11 cellular contexts compared by ENCODE assay signal in genomic region chr21:33022828-33023573, GRCh38. TPM values are rescaled to one million over a fixed set of nuclear protein-coding genes. Genes with fewer than 3 reads are reported as not detected.
DNase-seq lines count a peak whose midpoint lies in the region; ATAC-seq and TF ChIP-seq lines count a peak whose summit lies in the region.
"Had no signal": no experiment of that assay in that cellular context is flagged by ENCODE, and none has a peak within 500 bp of the region (broad histone marks: within the 10 kb centered on the region; RNA-seq: fewer than 3 reads in every experiment).

No MANE protein-coding gene starts in this region.

- TF ChIP-seq POLR2A in suprapubic skin (IDR thresholded peaks at IDR 0.05) = no peak

- CTCF ChIA-PET in WTC11 (lab: Charles Lee) = interaction anchor here (1.0 to 4.7 kb wide), 7 partner anchors 12 to 174 kb away, joined by 3 to 23 read pairs (median 7); no protein-coding TSS in a partner anchor

- no peak for TF ChIP-seq CTCF in left ventricle myocardium inferior (IDR thresholded peaks at IDR 0.05; ENCODE audit: borderline replicate concordance)
- no peak for TF ChIP-seq CTCF in WTC11 (IDR thresholded peaks at IDR 0.05)
- no peak for TF ChIP-seq CTCF in suprapubic skin (IDR thresholded peaks at IDR 0.05)

- peak overlapping the region; percentile 77 for H3K4me3 Mint-ChIP-seq in WTC11

- H3K27ac Mint-ChIP-seq in WTC11 = no peak overlapping the region

- peaks cover 100% of the 10 kb centered on the region for H3K27me3 ChIP-seq in left ventricle myocardium inferior (ENCODE audit: low read depth)
- peaks cover 100% of the 10 kb centered on the region for H3K27me3 ChIP-seq in suprapubic skin
- peaks cover 4% of the 10 kb centered on the region for H3K27me3 ChIP-seq in right cardiac atrium (ENCODE audit: control insufficient read depth, insufficient read depth)

- H3K27ac ChIP-seq in left ventricle myocardium inferior (replicated peaks) = no peak overlapping the region
- no peak overlapping the region for H3K27ac ChIP-seq in suprapubic skin
- no peak overlapping the region for H3K27ac ChIP-seq in right cardiac atrium (ENCODE audit: low read length)
- H3K27ac ChIP-seq: spleen had no signal

- no peak for TF ChIP-seq EP300 in suprapubic skin (IDR thresholded peaks at IDR 0.05)

- peaks cover 55% of the 10 kb centered on the region for H3K4me1 Mint-ChIP-seq in WTC11

- DNase-seq in left ventricle myocardium inferior = no peak
- no peak for DNase-seq in cardiac septum (ENCODE audit: low spot score)
- no peak for DNase-seq in WTC11 (ENCODE audit: low spot score)
- DNase-seq in islet precursor cell = peak; percentile 54
- no peak for DNase-seq in suprapubic skin (ENCODE audit: low spot score in 2 of 2)
- no peak for DNase-seq in NK-92 (lab: John Stamatoyannopoulos, UW; ENCODE audit: unreplicated experiment)
- no peak for DNase-seq in NCI-H2171 treated with DMSO at 0.1 percent for 48 hours (lab: John Stamatoyannopoulos, UW)
- no peak for DNase-seq in right cardiac atrium
- DNase-seq: NK-92 treated with Interleukin-12 subunit alpha and Interleukin-12 subunit beta, amount 100 ng/mL, for 24 hours; spleen had no signal

- peaks cover 59% of the 10 kb centered on the region for H3K4me1 ChIP-seq in left ventricle myocardium inferior
- peaks cover 63% of the 10 kb centered on the region for H3K4me1 ChIP-seq in suprapubic skin
- no peaks in the 10 kb centered on the region for H3K4me1 ChIP-seq in right cardiac atrium (ENCODE audit: control insufficient read depth, insufficient read depth, low read length)

- H3K4me3 ChIP-seq in left ventricle myocardium inferior (peak overlapping the region; percentile 30), suprapubic skin (peak overlapping the region; percentile 18), right cardiac atrium (ENCODE audit: low read length) (no peak overlapping the region)

- 2% methylated on average over 25 of the region's 52 CpGs for WGBS in suprapubic skin
- 2% methylated on average over 52 of the region's 52 CpGs for WGBS in right cardiac atrium

- ATAC-seq in WTC11 = no peak
- ATAC-seq in right cardiac atrium = no peak

- H3K27me3 Mint-ChIP-seq in WTC11 (ENCODE audit: low read depth) = peaks cover 100% of the 10 kb centered on the region

- H3K9me3 Mint-ChIP-seq in WTC11 = no peaks in the 10 kb centered on the region

- POLR2A ChIA-PET in WTC11 (lab: Charles Lee) = interaction anchor here (1.7 kb wide), 1 partner anchor 104 kb away, joined by 5 read pairs; no protein-coding TSS in a partner anchor

- H3K9me3 ChIP-seq in left ventricle myocardium inferior (replicated peaks) = no peaks in the 10 kb centered on the region
- H3K9me3 ChIP-seq in suprapubic skin = no peaks in the 10 kb centered on the region
- no peaks in the 10 kb centered on the region for H3K9me3 ChIP-seq in right cardiac atrium (ENCODE audit: control insufficient read depth, low read length)
- H3K9me3 ChIP-seq: spleen had no signal

- intact Hi-C loops in left ventricle myocardium inferior (cut with micrococcal nuclease) (no loop called here), cardiac septum (cut with DNase I) (no loop called here), right cardiac atrium (cut with DNase I) (no loop called here)

- H3K36me3 ChIP-seq in left ventricle myocardium inferior (no peaks in the 10 kb centered on the region), suprapubic skin (no peaks in the 10 kb centered on the region)
- H3K36me3 ChIP-seq: spleen had no signal

- no peaks in the 10 kb centered on the region for H3K36me3 Mint-ChIP-seq in WTC11

TF ChIP-seq in WTC11, 78 proteins besides CTCF, POLR2A, EP300 and RAD21:
- TF ChIP-seq SMAD3 (CRISPR knock-in tag; IDR thresholded peaks at IDR 0.05; ENCODE audit: borderline replicate concordance) (no peak), E2F5 (CRISPR knock-in tag; IDR thresholded peaks at IDR 0.05) (no peak), E2F1 (CRISPR knock-in tag; IDR thresholded peaks at IDR 0.05) (no peak), ZBTB43 (CRISPR knock-in tag; IDR thresholded peaks at IDR 0.05) (no peak), ZNF416 (CRISPR knock-in tag; IDR thresholded peaks at IDR 0.05) (no peak), NR1H2 (CRISPR knock-in tag; IDR thresholded peaks at IDR 0.05) (no peak), ZNF396 (CRISPR knock-in tag; IDR thresholded peaks at IDR 0.05; ENCODE audit: borderline replicate concordance) (no peak), SMAD4 (CRISPR knock-in tag; IDR thresholded peaks at IDR 0.05) (no peak), ZNF671 (CRISPR knock-in tag; IDR thresholded peaks at IDR 0.05) (no peak), MAX (CRISPR knock-in tag; IDR thresholded peaks at IDR 0.05) (no peak), ARID4B (CRISPR knock-in tag; IDR thresholded peaks at IDR 0.05; ENCODE audit: borderline replicate concordance) (no peak)

RNA-seq across cellular contexts. Expression of gene OLIG2, which starts 2.7 kb away (rescaled TPM):
- not detected for total RNA-seq in left ventricle myocardium inferior
- total RNA-seq in cardiac septum = not detected
- 0.60 to 0.79 TPM (median 0.71 TPM) in 3 replicates for total RNA-seq in WTC11 (2021)
- not detected for total RNA-seq in suprapubic skin
- total RNA-seq in right cardiac atrium = not detected
- polyA plus RNA-seq in right cardiac atrium = not detected
- polyA plus RNA-seq: esophagus had no signal

RNA-seq across cellular contexts. Expression of gene OLIG1, which starts 46.9 kb away (rescaled TPM):
- total RNA-seq in left ventricle myocardium inferior = 0.22 TPM
- total RNA-seq in cardiac septum = 0.32 TPM
- 2.1 to 2.4 TPM (median 2.2 TPM) in 3 replicates for total RNA-seq in WTC11 (2021)
- total RNA-seq in suprapubic skin = under 1 TPM in 1 of 4 donors, not detected in 3; 0.42 TPM
- total RNA-seq in right cardiac atrium = 1 to 10 TPM in 1 of 4 donors, not detected in 3; 1.3 TPM
- polyA plus RNA-seq in right cardiac atrium = 0.68 TPM
